25 cellular contexts compared by ENCODE assay signal in the genomic region with DNA sequence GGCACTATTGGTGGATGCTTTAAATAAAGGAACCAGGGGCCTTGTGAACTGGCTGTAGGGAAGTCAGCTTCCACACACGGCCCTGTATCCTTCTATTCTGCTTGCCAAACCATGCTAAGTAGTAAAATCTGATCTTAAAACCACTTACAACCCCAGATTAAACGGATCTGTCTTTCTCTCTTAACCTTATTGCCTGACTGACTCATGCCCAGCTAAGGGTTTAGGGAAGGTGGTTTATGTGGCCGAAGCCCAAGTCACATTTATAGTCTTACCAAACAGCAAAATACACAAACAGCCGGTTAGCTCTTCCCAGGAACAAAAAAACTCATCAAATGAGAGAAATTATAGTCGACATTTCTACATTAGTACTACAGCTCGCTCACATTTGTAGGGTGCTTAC.
"Had no signal": no experiment of that assay in that cellular context is flagged by ENCODE, and none has a peak within 500 bp of the region (broad histone marks: within the 10 kb centered on the region; RNA-seq: fewer than 3 reads in every experiment).

No MANE protein-coding gene starts in this region.

- H3K4me3 ChIP-seq: adrenal gland, MG63, SJCRH30, SK-N-MC had no signal

- H3K36me3 ChIP-seq: adrenal gland, brain microvascular endothelial cell, MG63, SJCRH30 had no signal

- H3K27ac ChIP-seq: adrenal gland, brain microvascular endothelial cell, SJCRH30, SK-N-MC had no signal

- H3K27me3 Mint-ChIP-seq: activated CD4-positive, alpha-beta T cell treated with anti-CD3 and anti-CD28 coated beads, Interleukin-2, amount 10 ng/mL, durations not matched to agents 24 days and 14 days; activated CD8-positive, alpha-beta T cell treated with anti-CD3 and anti-CD28 coated beads for 36 hours; activated naive CD4-positive, alpha-beta T cell treated with anti-CD3 and anti-CD28 coated beads, Interleukin-2, amount 50 U/mL, for 24 hours; activated T-cell treated with anti-CD3 and anti-CD28 coated beads, Interleukin-2, amount 50 U/mL, for 24 hours had no signal

- H3K27ac Mint-ChIP-seq: activated CD4-positive, alpha-beta T cell treated with anti-CD3 and anti-CD28 coated beads, Interleukin-2, amount 10 ng/mL, durations not matched to agents 24 days and 14 days; activated CD8-positive, alpha-beta T cell treated with anti-CD3 and anti-CD28 coated beads for 36 hours; activated naive CD4-positive, alpha-beta T cell treated with anti-CD3 and anti-CD28 coated beads, Interleukin-2, amount 50 U/mL, for 24 hours; activated T-cell treated with anti-CD3 and anti-CD28 coated beads, Interleukin-2, amount 50 U/mL, for 24 hours; activated T-helper 2 cell treated with anti-CD3 and anti-CD28 coated beads, Interferon-gamma antibody, Interleukin-2, Interleukin-4, amounts not matched to agents 10 μg/mL and 5 μg/mL and 100 μg/mL, durations not matched to agents 14 hours and 24 hours and 36 hours had no signal

- H3K9me3 ChIP-seq: adrenal gland, MG63, SJCRH30 had no signal

- H3K36me3 Mint-ChIP-seq: activated naive CD4-positive, alpha-beta T cell treated with anti-CD3 and anti-CD28 coated beads, Interleukin-2, amount 50 U/mL, for 24 hours had no signal

- DNase-seq: activated CD4-positive, alpha-beta T cell treated with anti-CD3 and anti-CD28 coated beads, Interleukin-2, amount 10 ng/mL, durations not matched to agents 24 days and 14 days; activated CD4-positive, alpha-beta T cell treated with anti-CD3 and anti-CD28 coated beads, Interleukin-2, amount 50 U/mL, for 4 hours; activated CD8-positive, alpha-beta T cell treated with anti-CD3 and anti-CD28 coated beads for 36 hours; activated gamma-delta T cell; activated naive CD4-positive, alpha-beta T cell treated with Interleukin-2 at 50 U/mL for 16 hours; activated T-cell treated with anti-CD3 and anti-CD28 coated beads, Interleukin-2, amount 50 U/mL, for 24 hours; adrenal gland; brain microvascular endothelial cell; central memory CD4-positive, alpha-beta T cell; Karpas-422; MG63; NCI-H1048; NCI-H1105 treated with DMSO at 0.1 percent for 48 hours; NCI-H1436; NCI-H1694 treated with DMSO at 0.1 percent for 48 hours; NCI-H2029; NCI-H345; NCI-H524 treated with DMSO at 0.1 percent for 48 hours; SHP77; SJCRH30; T1000 had no signal

- H3K4me3 Mint-ChIP-seq: activated CD4-positive, alpha-beta T cell treated with anti-CD3 and anti-CD28 coated beads, Interleukin-2, amount 10 ng/mL, durations not matched to agents 24 days and 14 days; activated CD8-positive, alpha-beta T cell treated with anti-CD3 and anti-CD28 coated beads for 36 hours; activated naive CD4-positive, alpha-beta T cell treated with anti-CD3 and anti-CD28 coated beads, Interleukin-2, amount 50 U/mL, for 24 hours; activated T-cell treated with anti-CD3 and anti-CD28 coated beads, Interleukin-2, amount 50 U/mL, for 24 hours had no signal

- H3K27me3 ChIP-seq: adrenal gland, brain microvascular endothelial cell, MG63, SJCRH30 had no signal

- ATAC-seq: activated CD8-positive, alpha-beta T cell treated with anti-CD3 and anti-CD28 coated beads for 36 hours; Panc1 had no signal

- H3K4me1 ChIP-seq: adrenal gland, SJCRH30 had no signal

- H3K4me1 Mint-ChIP-seq: activated CD4-positive, alpha-beta T cell treated with anti-CD3 and anti-CD28 coated beads, Interleukin-2, amount 10 ng/mL, durations not matched to agents 24 days and 14 days; activated naive CD4-positive, alpha-beta T cell treated with anti-CD3 and anti-CD28 coated beads, Interleukin-2, amount 50 U/mL, for 24 hours had no signal
